ENCODE assay signal across 1 cellular context in the genomic region with DNA sequence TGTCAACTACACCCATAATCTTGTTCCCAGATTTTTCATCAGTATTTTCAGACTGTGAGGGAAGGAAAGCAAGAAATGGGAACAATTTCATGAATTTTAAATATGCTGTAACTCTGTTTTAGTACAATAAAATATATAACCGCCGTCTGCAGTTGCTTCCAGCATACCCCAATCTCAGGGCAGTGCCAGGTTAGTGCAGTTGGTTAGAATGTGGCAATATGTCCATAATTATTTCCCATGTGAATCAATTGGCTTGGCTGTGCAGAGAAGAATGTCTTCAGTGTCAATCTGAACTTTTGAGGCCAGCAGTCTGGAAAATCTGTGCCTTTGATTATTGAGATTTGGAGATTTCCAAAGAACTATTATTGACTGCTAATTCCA.
TF ChIP-seq lines count a peak whose summit lies in the region.

No MANE protein-coding gene starts in this region.

TF ChIP-seq in SK-N-SH treated with all-trans-retinoic acid at 6 μM for 48 hours, 23 proteins besides CTCF, POLR2A, EP300 and RAD21 (continued from another document):
- TF ChIP-seq, protein P1, sequence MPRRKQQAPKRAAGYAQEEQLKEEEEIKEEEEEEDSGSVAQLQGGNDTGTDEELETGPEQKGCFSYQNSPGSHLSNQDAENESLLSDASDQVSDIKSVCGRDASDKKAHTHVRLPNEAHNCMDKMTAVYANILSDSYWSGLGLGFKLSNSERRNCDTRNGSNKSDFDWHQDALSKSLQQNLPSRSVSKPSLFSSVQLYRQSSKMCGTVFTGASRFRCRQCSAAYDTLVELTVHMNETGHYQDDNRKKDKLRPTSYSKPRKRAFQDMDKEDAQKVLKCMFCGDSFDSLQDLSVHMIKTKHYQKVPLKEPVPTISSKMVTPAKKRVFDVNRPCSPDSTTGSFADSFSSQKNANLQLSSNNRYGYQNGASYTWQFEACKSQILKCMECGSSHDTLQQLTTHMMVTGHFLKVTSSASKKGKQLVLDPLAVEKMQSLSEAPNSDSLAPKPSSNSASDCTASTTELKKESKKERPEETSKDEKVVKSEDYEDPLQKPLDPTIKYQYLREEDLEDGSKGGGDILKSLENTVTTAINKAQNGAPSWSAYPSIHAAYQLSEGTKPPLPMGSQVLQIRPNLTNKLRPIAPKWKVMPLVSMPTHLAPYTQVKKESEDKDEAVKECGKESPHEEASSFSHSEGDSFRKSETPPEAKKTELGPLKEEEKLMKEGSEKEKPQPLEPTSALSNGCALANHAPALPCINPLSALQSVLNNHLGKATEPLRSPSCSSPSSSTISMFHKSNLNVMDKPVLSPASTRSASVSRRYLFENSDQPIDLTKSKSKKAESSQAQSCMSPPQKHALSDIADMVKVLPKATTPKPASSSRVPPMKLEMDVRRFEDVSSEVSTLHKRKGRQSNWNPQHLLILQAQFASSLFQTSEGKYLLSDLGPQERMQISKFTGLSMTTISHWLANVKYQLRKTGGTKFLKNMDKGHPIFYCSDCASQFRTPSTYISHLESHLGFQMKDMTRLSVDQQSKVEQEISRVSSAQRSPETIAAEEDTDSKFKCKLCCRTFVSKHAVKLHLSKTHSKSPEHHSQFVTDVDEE (CRISPR knock-in tag; IDR thresholded peaks at IDR 0.05), result no peak
- TF ChIP-seq GLIS3 (CRISPR knock-in tag; IDR thresholded peaks at IDR 0.05), result no peak
